Comparison of ENCODE assay signal across 8 cellular contexts in the genomic region with DNA sequence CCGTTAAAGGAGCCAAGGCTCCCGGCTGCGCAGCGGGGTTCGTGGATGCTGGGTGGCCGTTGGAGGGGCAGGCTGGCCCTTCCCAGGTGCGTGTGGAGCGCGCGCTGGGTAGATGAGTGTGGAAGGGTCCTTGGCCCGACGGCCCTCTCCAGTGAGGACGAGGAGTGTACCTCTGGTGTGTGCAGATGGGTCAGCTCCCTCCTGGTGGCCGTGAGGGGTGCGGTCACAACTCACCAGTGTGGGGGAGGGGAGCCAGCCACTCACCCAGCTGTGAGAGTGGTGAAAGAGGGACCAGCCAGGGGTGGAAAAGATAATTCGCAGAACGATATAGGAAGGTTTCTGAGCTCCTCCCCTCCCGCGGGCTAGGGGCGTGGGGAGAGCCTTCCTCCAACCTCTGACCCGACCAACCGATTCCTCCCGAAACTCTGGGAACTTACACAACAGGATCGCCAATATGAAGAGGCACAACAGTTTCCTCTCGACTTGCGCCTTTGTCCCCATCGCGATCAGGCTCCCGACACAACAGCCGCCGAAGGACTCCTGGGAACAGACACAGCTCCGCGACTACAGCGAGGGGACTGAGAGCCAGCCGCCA. TPM values are rescaled to one million over a fixed set of nuclear protein-coding genes. Genes with fewer than 3 reads are reported as not detected.
DNase-seq lines count a peak whose midpoint lies in the region; ATAC-seq and TF ChIP-seq lines count a peak whose summit lies in the region.

Gene F11R (minus strand): TSS at position 580 of the 595 bp plus-strand sequence. CDS start 79 bp downstream, at position 501.

- CTCF ChIA-PET in PC-9 (lab: Charles Lee): interaction anchor here (0.6 to 1.3 kb wide), 4 partner anchors 18 to 239 kb away, joined by 3 to 6 read pairs (median 4); partner anchors contain the start of genes NECTIN4 and TSTD1

- peak; percentile 47 for DNase-seq in Daoy (ENCODE audit: low read depth)
- peak; percentile 55 to 72 for DNase-seq in PC-9
- no peak for DNase-seq in chondrocyte (ENCODE audit: low spot score)
- DNase-seq in kidney glomerular epithelial cell (lab: John Stamatoyannopoulos, UW): peak; percentile 49
- peak in 1 of 2 donors; percentile 66 for DNase-seq in stimulated activated effector memory CD8-positive, alpha-beta T cell treated with anti-CD3 and anti-CD28 coated beads, Interleukin-12 subunit alpha, Interleukin-12 subunit beta, amount 100 ng/mL, for 72 hours (ENCODE audit: low spot score in 2 of 2)
- no peak for DNase-seq in GOT3 (lab: John Stamatoyannopoulos, UW)

- TSS peak; percentile 63 for BruUV-seq in PC-9 (replicated peaks; lab: Mats Ljungman, UMichigan)

- no peaks in the 10 kb centered on the region for H3K9me3 ChIP-seq in PC-9 (ENCODE audit: insufficient read depth, low read depth)

- H3K36me3 ChIP-seq in PC-9 (ENCODE audit: low read depth): no peaks in the 10 kb centered on the region

- H3K9me2 ChIP-seq in PC-9 (ENCODE audit: insufficient read depth): no peaks in the 10 kb centered on the region

- H3K4me3 Mint-ChIP-seq in chondrocyte (ENCODE audit: unreplicated experiment): peak within 1 kb of the TSS; percentile 83
- peak within 1 kb of the TSS; percentile 84 for H3K4me3 Mint-ChIP-seq in stimulated activated effector memory CD8-positive, alpha-beta T cell treated with anti-CD3 and anti-CD28 coated beads, Interleukin-12 subunit alpha, Interleukin-12 subunit beta, amount 100 ng/mL, for 72 hours

- H3K9me3 Mint-ChIP-seq in chondrocyte (ENCODE audit: low read depth): no peaks in the 10 kb centered on the region
- H3K9me3 Mint-ChIP-seq in stimulated activated effector memory CD8-positive, alpha-beta T cell treated with anti-CD3 and anti-CD28 coated beads, Interleukin-12 subunit alpha, Interleukin-12 subunit beta, amount 100 ng/mL, for 72 hours: no peaks in the 10 kb centered on the region

- no peaks in the 10 kb centered on the region for H3K27me3 ChIP-seq in PC-9 (ENCODE audit: insufficient read depth, low read depth)

- H4K20me1 ChIP-seq in PC-9 (ENCODE audit: insufficient read depth): peaks cover 28% of the 10 kb centered on the region

- H3K27ac ChIP-seq in PC-9: peak within 1 kb of the TSS; percentile 97

- peak within 1 kb of the TSS; percentile 45; the same call in 1 of the 2 replicates for H2AFZ ChIP-seq in PC-9

- H3K4me1 ChIP-seq in PC-9 (replicated peaks; ENCODE audit: insufficient read depth): peaks cover 56% of the 10 kb centered on the region

- H3K4me1 Mint-ChIP-seq in chondrocyte (ENCODE audit: low read depth): peaks cover 20% of the 10 kb centered on the region
- H3K4me1 Mint-ChIP-seq in stimulated activated effector memory CD8-positive, alpha-beta T cell treated with anti-CD3 and anti-CD28 coated beads, Interleukin-12 subunit alpha, Interleukin-12 subunit beta, amount 100 ng/mL, for 72 hours: peaks cover 70% of the 10 kb centered on the region

- intact Hi-C loops in PC-9 (cut with micrococcal nuclease; ENCODE audit: unreplicated experiment): loop anchor here (2.0 kb wide), 2 partner anchors 18 to 24 kb away; partner anchors contain the start of gene TSTD1

- H3K27ac Mint-ChIP-seq in chondrocyte (ENCODE audit: unreplicated experiment): no peak within 1 kb of the TSS
- peak within 1 kb of the TSS; percentile 85 for H3K27ac Mint-ChIP-seq in stimulated activated effector memory CD8-positive, alpha-beta T cell treated with anti-CD3 and anti-CD28 coated beads, Interleukin-12 subunit alpha, Interleukin-12 subunit beta, amount 100 ng/mL, for 72 hours

- peaks cover 57% of the 10 kb centered on the region for H3K79me2 ChIP-seq in PC-9 (ENCODE audit: low read depth)

- TF ChIP-seq CTCF in PC-9 (conservative IDR thresholded peaks at IDR 0.05): peak; percentile 54; the same call in 1 of the 2 replicates
- peak; percentile 31 for TF ChIP-seq CTCF in chondrocyte (IDR thresholded peaks at IDR 0.05)

- H3K4me2 ChIP-seq in PC-9: peak within 1 kb of the TSS; percentile 93

- peaks cover 45% of the 10 kb centered on the region for H3K27me3 Mint-ChIP-seq in chondrocyte (ENCODE audit: low read depth)

- H3F3A ChIP-seq in PC-9 (ENCODE audit: insufficient read depth, low read depth): peaks cover 49% of the 10 kb centered on the region

- ATAC-seq in GM19328 (IDR thresholded peaks at IDR 0.05; ENCODE audit: unreplicated experiment) (peak; percentile 29), HG03378 (IDR thresholded peaks at IDR 0.05; ENCODE audit: unreplicated experiment) (peak; percentile 33)
- peak; percentile 56 for ATAC-seq in stimulated activated effector memory CD8-positive, alpha-beta T cell treated with anti-CD3 and anti-CD28 coated beads, Interleukin-12 subunit alpha, Interleukin-12 subunit beta, amount 100 ng/mL, for 72 hours

- peak within 1 kb of the TSS; percentile 93 for H3K4me3 ChIP-seq in PC-9

- H3K36me3 Mint-ChIP-seq in chondrocyte (ENCODE audit: low read depth): no peaks in the 10 kb centered on the region
- no peaks in the 10 kb centered on the region for H3K36me3 Mint-ChIP-seq in stimulated activated effector memory CD8-positive, alpha-beta T cell treated with anti-CD3 and anti-CD28 coated beads, Interleukin-12 subunit alpha, Interleukin-12 subunit beta, amount 100 ng/mL, for 72 hours

- POLR2A ChIA-PET in PC-9 (lab: Charles Lee; ENCODE audit: unreplicated experiment): interaction anchor here (0.6 to 1.9 kb wide), 12 partner anchors 10 to 918 kb away, joined by 3 to 8 read pairs (median 4); partner anchors contain the start of genes NECTIN4, TSTD1 and USF1

RNA-seq across cellular contexts. Expression of gene F11R, which starts in this region (rescaled TPM):
- 7.1 and 18.5 TPM in 2 replicates for total RNA-seq in Daoy (2014; rRNA removed; shearing (Covaris generic))
- total RNA-seq in PC-9 (2021) (99.9 and 117 TPM in 2 replicates), chondrocyte (0.54 to 0.90 TPM (median 0.68 TPM) in 3 replicates)

Comparison
In these comparisons a context has a peak if more than half of its experiments do, and no peak if none do; other contexts are left out.
1. DNase-seq: peak in Daoy (single experiment), PC-9 (2 of 2) and kidney glomerular epithelial cell (single experiment); none in chondrocyte (single experiment) and GOT3 (single experiment).
2. Peak in every context shown above with its lines, with median percentiles within 50 percentile points of each other: ATAC-seq.